17 cellular contexts compared by ENCODE assay signal in the genomic region with DNA sequence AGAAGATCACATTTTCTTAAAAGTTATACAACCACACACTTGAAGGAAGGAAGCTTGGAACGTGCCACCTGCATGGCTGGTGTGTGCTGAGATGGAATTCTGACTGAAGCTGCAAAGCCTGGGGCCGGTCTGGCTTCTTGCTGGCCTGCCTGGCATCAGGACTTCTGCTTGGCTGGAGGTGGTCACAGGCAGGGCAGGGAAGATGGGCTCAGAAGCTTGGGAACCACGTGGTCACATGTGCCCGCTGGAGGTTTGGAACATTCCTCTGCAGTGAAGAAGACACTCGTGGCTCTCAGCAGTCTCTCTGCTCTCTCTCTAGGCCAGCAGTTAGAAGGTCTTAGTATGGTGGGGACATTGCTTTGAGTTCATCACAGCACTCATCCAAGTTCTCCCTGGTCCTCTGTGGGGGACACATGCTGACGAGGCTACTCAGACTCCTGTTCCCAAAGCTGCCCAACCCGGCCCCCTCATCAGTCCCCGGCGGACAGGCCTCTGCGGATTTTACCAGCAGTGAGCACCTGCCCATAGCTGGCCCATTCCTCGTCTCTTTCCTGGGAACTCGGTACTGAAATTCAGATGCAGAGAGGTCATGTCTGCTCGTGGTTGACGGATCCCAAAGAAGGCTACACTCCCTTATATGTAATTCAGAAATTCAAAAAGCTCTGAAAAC.
DNase-seq lines count a peak whose midpoint lies in the region; ATAC-seq and TF ChIP-seq lines count a peak whose summit lies in the region.
"Had no signal": no experiment of that assay in that cellular context is flagged by ENCODE, and none has a peak within 500 bp of the region (broad histone marks: within the 10 kb centered on the region; RNA-seq: fewer than 3 reads in every experiment).

No MANE protein-coding gene starts in this region.

- H3K27ac ChIP-seq in gastroesophageal sphincter (peak overlapping the region in 3 of 4 donors; percentile 68 to 80 (median 74)), rectal smooth muscle tissue (ENCODE audit: low read depth, low read length) (peak overlapping the region; percentile 53), vagina (no peak overlapping the region)
- H3K27ac ChIP-seq: A549 had no signal

- peaks cover 38% of the 10 kb centered on the region for H3K4me1 Mint-ChIP-seq in activated CD4-positive, alpha-beta T cell treated with anti-CD3 and anti-CD28 coated beads, Interleukin-2, amount 10 ng/mL, durations not matched to agents 7 days and 5 days

- intact Hi-C loops in vagina (cut with DNase I) = no loop called here

- no peak for DNase-seq in activated CD4-positive, alpha-beta T cell treated with anti-CD3 and anti-CD28 coated beads, Interleukin-2, amount 10 ng/mL, durations not matched to agents 7 days and 5 days
- no peak for DNase-seq in activated CD4-positive, alpha-beta T cell treated with anti-CD3 and anti-CD28 coated beads, Interleukin-2, amount 50 U/mL, for 1 hour
- DNase-seq in M059J (ENCODE audit: low read depth) (peak; percentile 71), vagina (ENCODE audit: extremely low spot score in 2 of 2) (no peak), erythroblast (lab: John Stamatoyannopoulos, UW) (no peak), NCI-H748 (lab: John Stamatoyannopoulos, UW; ENCODE audit: unreplicated experiment) (no peak)
- DNase-seq: CD8-positive, alpha-beta memory T cell; dermis blood vessel endothelial cell; esophagus squamous epithelium; NCI-H1930; NCI-H446 treated with DMSO at 0.1 percent for 48 hours had no signal

- POLR2A ChIA-PET in activated CD4-positive, alpha-beta T cell treated with anti-CD3 and anti-CD28 coated beads, Interleukin-2, amount 10 ng/mL, durations not matched to agents 7 days and 5 days (lab: Charles Lee) = no interaction called here

- H3K4me3 ChIP-seq in gastroesophageal sphincter = no peak overlapping the region
- no peak overlapping the region for H3K4me3 ChIP-seq in rectal smooth muscle tissue (ENCODE audit: low read length)
- H3K4me3 ChIP-seq in vagina = no peak overlapping the region
- H3K4me3 ChIP-seq: A549, esophagus squamous epithelium, ovary, smooth muscle cell had no signal

- H3K36me3 ChIP-seq in gastroesophageal sphincter (peaks cover 0 to 7% of the 10 kb centered on the region in 2 donors), rectal smooth muscle tissue (ENCODE audit: control insufficient read depth, insufficient read depth, low read length) (no peaks in the 10 kb centered on the region), vagina (no peaks in the 10 kb centered on the region)
- H3K36me3 ChIP-seq: esophagus squamous epithelium, ovary had no signal

- TF ChIP-seq CTCF in gastroesophageal sphincter (IDR thresholded peaks at IDR 0.05) (no peak), vagina (IDR thresholded peaks at IDR 0.05) (no peak)

- ATAC-seq in gastroesophageal sphincter = no peak
- ATAC-seq: A549 had no signal

- H3K9ac ChIP-seq in rectal smooth muscle tissue (ENCODE audit: low read length) = no peak overlapping the region

- no peaks in the 10 kb centered on the region for H3K27me3 Mint-ChIP-seq in activated CD4-positive, alpha-beta T cell treated with anti-CD3 and anti-CD28 coated beads, Interleukin-2, amount 10 ng/mL, durations not matched to agents 7 days and 5 days
- H3K27me3 Mint-ChIP-seq: CD8-positive, alpha-beta memory T cell had no signal

- H3K9me3 ChIP-seq in gastroesophageal sphincter (no peaks in the 10 kb centered on the region), vagina (no peaks in the 10 kb centered on the region)
- H3K9me3 ChIP-seq: A549, esophagus squamous epithelium, ovary had no signal

- H3K36me3 Mint-ChIP-seq in activated CD4-positive, alpha-beta T cell treated with anti-CD3 and anti-CD28 coated beads, Interleukin-2, amount 10 ng/mL, durations not matched to agents 7 days and 5 days (ENCODE audit: low read depth) = no peaks in the 10 kb centered on the region

- H3K9me3 Mint-ChIP-seq in activated CD4-positive, alpha-beta T cell treated with anti-CD3 and anti-CD28 coated beads, Interleukin-2, amount 10 ng/mL, durations not matched to agents 7 days and 5 days = no peaks in the 10 kb centered on the region
- H3K9me3 Mint-ChIP-seq: CD8-positive, alpha-beta memory T cell had no signal

- H3K27me3 ChIP-seq in gastroesophageal sphincter (no peaks in the 10 kb centered on the region), rectal smooth muscle tissue (ENCODE audit: control insufficient read depth, insufficient read depth, low read length) (no peaks in the 10 kb centered on the region), vagina (no peaks in the 10 kb centered on the region)
- H3K27me3 ChIP-seq: esophagus squamous epithelium, ovary had no signal

- 87 to 94% methylated on average over 4 to 8 of the region's 14 CpGs for WGBS in gastroesophageal sphincter (ENCODE audit: low coverage in 1 of 2), 2 donors

- H3K4me1 ChIP-seq in gastroesophageal sphincter (peaks cover 3 to 65% (median 33%) of the 10 kb centered on the region in 3 donors), rectal smooth muscle tissue (ENCODE audit: control insufficient read depth, insufficient read depth, low read length) (peaks cover 24% of the 10 kb centered on the region), vagina (peaks cover 36% of the 10 kb centered on the region)

- TF ChIP-seq POLR2A in gastroesophageal sphincter (IDR thresholded peaks at IDR 0.05) = no peak
- no peak for TF ChIP-seq POLR2A in vagina (IDR thresholded peaks at IDR 0.05)
- TF ChIP-seq POLR2A in erythroblast (IDR thresholded peaks at IDR 0.05; ENCODE audit: low read length) = no peak

- no peak for TF ChIP-seq EP300 in gastroesophageal sphincter (IDR thresholded peaks at IDR 0.05)

- H3K4me3 Mint-ChIP-seq in activated CD4-positive, alpha-beta T cell treated with anti-CD3 and anti-CD28 coated beads, Interleukin-2, amount 10 ng/mL, durations not matched to agents 7 days and 5 days = no peak overlapping the region
- H3K4me3 Mint-ChIP-seq: activated T-helper 1 cell treated with anti-CD3 and anti-CD28 coated beads, Interleukin-12 subunit alpha, Interleukin-12 subunit beta, Interleukin-2, Interleukin-4 antibody, amounts not matched to agents 30 ng/mL and 10 ng/mL and 1 ng/mL, durations not matched to agents 14 hours and 24 hours and 36 hours had no signal

- H3K27ac Mint-ChIP-seq in activated CD4-positive, alpha-beta T cell treated with anti-CD3 and anti-CD28 coated beads, Interleukin-2, amount 10 ng/mL, durations not matched to agents 7 days and 5 days = peak overlapping the region; percentile 11

- CTCF ChIA-PET in activated CD4-positive, alpha-beta T cell treated with anti-CD3 and anti-CD28 coated beads, Interleukin-2, amount 10 ng/mL, durations not matched to agents 7 days and 5 days (lab: Charles Lee) = interaction anchor here (1.1 to 1.3 kb wide), 2 partner anchors 10 to 84 kb away, joined by 3 to 6 read pairs; no protein-coding TSS in a partner anchor
